Comparison of ENCODE assay signal across 8 cellular contexts in the genomic region with DNA sequence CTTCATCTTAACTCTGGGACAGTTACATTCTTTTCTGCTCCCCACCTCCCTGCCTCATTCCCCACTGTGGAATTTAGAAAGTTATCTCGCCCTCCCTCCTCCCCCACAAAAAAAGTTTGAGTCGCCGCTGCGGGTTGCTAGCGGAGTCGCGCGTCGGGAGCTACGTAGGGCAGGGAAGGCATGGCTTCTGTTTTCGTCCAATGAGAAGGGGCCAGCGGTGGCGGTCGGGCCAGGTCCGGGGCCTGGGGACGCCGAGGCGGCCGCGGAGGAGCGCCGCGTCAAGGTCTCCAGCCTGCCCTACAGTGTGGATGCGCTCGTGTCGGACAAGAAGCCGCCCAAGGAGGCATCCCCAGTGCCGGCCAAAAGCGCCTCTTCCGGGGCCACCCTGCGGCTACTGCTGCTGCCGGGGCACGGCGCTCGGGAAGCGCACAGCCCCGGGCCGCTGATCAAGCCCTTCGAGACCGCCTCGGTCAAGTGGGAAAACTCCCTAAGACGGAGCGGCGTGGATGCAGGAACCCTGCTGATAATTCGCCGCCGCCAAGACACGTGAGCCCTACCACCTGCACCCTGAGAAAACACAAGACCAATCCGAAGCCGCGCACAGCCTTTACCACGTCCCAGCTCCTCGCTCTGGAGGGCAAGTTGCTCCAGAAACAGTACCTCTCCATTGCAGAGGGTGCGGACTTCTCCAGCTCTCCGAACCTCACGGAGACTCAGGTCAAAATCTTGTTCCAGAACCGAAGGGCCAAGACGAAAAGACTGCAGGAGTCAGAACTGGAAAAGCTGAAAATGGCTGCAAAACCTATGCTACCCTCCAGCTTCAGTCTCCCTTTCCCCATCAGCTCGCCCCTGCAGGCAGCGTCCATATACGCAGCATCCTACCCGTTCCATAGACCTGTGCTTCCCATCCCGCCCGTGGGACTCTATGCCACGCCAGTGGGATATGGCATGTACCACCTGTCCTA. TPM values are rescaled to one million over a fixed set of nuclear protein-coding genes. Genes with fewer than 3 reads are reported as not detected.
DNase-seq lines count a peak whose midpoint lies in the region; ATAC-seq and TF ChIP-seq lines count a peak whose summit lies in the region.

No MANE protein-coding gene starts in this region.

- ATAC-seq in stimulated activated naive CD8-positive, alpha-beta T cell treated with anti-CD3 and anti-CD28 coated beads, Interleukin-15, amount 100 ng/mL, for 72 hours, result peak; percentile 89
- no peak for ATAC-seq in GM19395 (IDR thresholded peaks at IDR 0.05; ENCODE audit: unreplicated experiment)

- H3K4me3 ChIP-seq in MG63 (no peak overlapping the region), epithelial cell of esophagus (ENCODE audit: low read length) (no peak overlapping the region), neural progenitor cell (peak overlapping the region; percentile 65), ovary (no peak overlapping the region)

- no peak for TF ChIP-seq POLR2A in ovary (IDR thresholded peaks at IDR 0.05)

- no peak overlapping the region for H3K27ac Mint-ChIP-seq in neural progenitor cell
- peak overlapping the region; percentile 72 to 93 for H3K27ac Mint-ChIP-seq in stimulated activated naive CD8-positive, alpha-beta T cell treated with anti-CD3 and anti-CD28 coated beads, Interleukin-15, amount 100 ng/mL, for 72 hours

- peaks cover 53% of the 10 kb centered on the region for H3K27me3 ChIP-seq in MG63
- H3K27me3 ChIP-seq in neural progenitor cell, result peaks cover 96% of the 10 kb centered on the region
- no peaks in the 10 kb centered on the region for H3K27me3 ChIP-seq in ovary

- peaks cover 10% of the 10 kb centered on the region for H3F3A ChIP-seq in neural progenitor cell (ENCODE audit: low read depth)

- H3K4me1 ChIP-seq in neural progenitor cell, result no peaks in the 10 kb centered on the region
- H3K4me1 ChIP-seq in ovary (ENCODE audit: insufficient read depth), result no peaks in the 10 kb centered on the region

- no peaks in the 10 kb centered on the region for H3K36me3 Mint-ChIP-seq in neural progenitor cell

- peaks cover 3% of the 10 kb centered on the region for H3K9me3 Mint-ChIP-seq in neural progenitor cell
- peaks cover 0 to 4% of the 10 kb centered on the region in 2 donors for H3K9me3 Mint-ChIP-seq in stimulated activated naive CD8-positive, alpha-beta T cell treated with anti-CD3 and anti-CD28 coated beads, Interleukin-15, amount 100 ng/mL, for 72 hours

- H3K36me3 ChIP-seq in MG63 (no peaks in the 10 kb centered on the region), neural progenitor cell (no peaks in the 10 kb centered on the region), ovary (no peaks in the 10 kb centered on the region)

- H4K20me1 ChIP-seq in neural progenitor cell (ENCODE audit: low read depth), result no peaks in the 10 kb centered on the region

- peak overlapping the region; percentile 94 for H2AFZ ChIP-seq in neural progenitor cell (replicated peaks)

- WGBS in ovary, 3 donors, result 1 to 3% (median 2%) methylated on average over 65 of the region's 65 CpGs

- no peaks in the 10 kb centered on the region for H3K9me3 ChIP-seq in MG63
- H3K9me3 ChIP-seq in neural progenitor cell (ENCODE audit: low read depth), result no peaks in the 10 kb centered on the region
- no peaks in the 10 kb centered on the region for H3K9me3 ChIP-seq in ovary

- H3K9ac ChIP-seq in neural progenitor cell, result peak overlapping the region; percentile 33

- H3K27me3 Mint-ChIP-seq in neural progenitor cell (ENCODE audit: insufficient read depth, low read depth), result peaks cover 34% of the 10 kb centered on the region
- no peaks in the 10 kb centered on the region for H3K27me3 Mint-ChIP-seq in stimulated activated naive CD8-positive, alpha-beta T cell treated with anti-CD3 and anti-CD28 coated beads, Interleukin-15, amount 100 ng/mL, for 72 hours

- TF ChIP-seq CTCF in epithelial cell of esophagus (IDR thresholded peaks at IDR 0.05; ENCODE audit: insufficient read depth, low read depth, low read length, missing control alignments), result no peak
- TF ChIP-seq CTCF in neural progenitor cell (IDR thresholded peaks at IDR 0.05), result peak; percentile 29
- TF ChIP-seq CTCF in ovary (IDR thresholded peaks at IDR 0.05), result no peak

- intact Hi-C loops in ovary (cut with DNase I), result no loop called here

- peak overlapping the region; percentile 88 for H3K4me3 Mint-ChIP-seq in neural progenitor cell
- peak overlapping the region; percentile 91 to 95 for H3K4me3 Mint-ChIP-seq in stimulated activated naive CD8-positive, alpha-beta T cell treated with anti-CD3 and anti-CD28 coated beads, Interleukin-15, amount 100 ng/mL, for 72 hours

- H3K27ac ChIP-seq in neural progenitor cell (no peak overlapping the region), ovary (no peak overlapping the region)

- peaks cover 3% of the 10 kb centered on the region for H3K4me1 Mint-ChIP-seq in neural progenitor cell
- H3K4me1 Mint-ChIP-seq in stimulated activated naive CD8-positive, alpha-beta T cell treated with anti-CD3 and anti-CD28 coated beads, Interleukin-15, amount 100 ng/mL, for 72 hours, result peaks cover 35% of the 10 kb centered on the region

- H3K79me2 ChIP-seq in neural progenitor cell (ENCODE audit: low read depth), result no peaks in the 10 kb centered on the region

- DNase-seq in MG63 (peak; percentile 21), epithelial cell of esophagus (ENCODE audit: low read depth) (peak; percentile 17), neural progenitor cell (ENCODE audit: low spot score) (peak; percentile 77), ovary (no peak), AG08395 (ENCODE audit: low spot score) (no peak)
- DNase-seq in activated CD8-positive, alpha-beta memory T cell treated with anti-CD3 and anti-CD28 coated beads for 4 hours (ENCODE audit: low read depth in 2 of 2), result peak; percentile 6 to 29
- peak; percentile 52 to 74 for DNase-seq in stimulated activated naive CD8-positive, alpha-beta T cell treated with anti-CD3 and anti-CD28 coated beads, Interleukin-15, amount 100 ng/mL, for 72 hours

- TF ChIP-seq EP300 in ovary (IDR thresholded peaks at IDR 0.05), result no peak

- H3K4me2 ChIP-seq in neural progenitor cell, result peak overlapping the region; percentile 89

RNA-seq across cellular contexts. Expression of a gene that starts 8.9 kb away (rescaled TPM):
- not detected in 2 replicates for total RNA-seq in MG63 (2014; rRNA removed; shearing (Covaris generic); ENCODE audit: low replicate concordance)
- total RNA-seq in neural progenitor cell (ENCODE audit: low replicate concordance) (0.13 and 0.37 TPM in 2 replicates), ovary (not detected)
- under 1 TPM in 1 of 2 donors, not detected in 1; 0.03 TPM for polyA plus RNA-seq in ovary

RNA-seq across cellular contexts. Expression of a gene that starts 9.7 kb away (rescaled TPM):
- not detected in 2 replicates for total RNA-seq in MG63 (2014; rRNA removed; shearing (Covaris generic); ENCODE audit: low replicate concordance)
- total RNA-seq in neural progenitor cell (ENCODE audit: low replicate concordance) (not detected in 2 replicates), ovary (not detected)
- not detected for polyA plus RNA-seq in ovary

RNA-seq across cellular contexts. Expression of a gene that starts 35.4 kb away (rescaled TPM):
- not detected in 2 replicates for total RNA-seq in MG63 (2014; rRNA removed; shearing (Covaris generic); ENCODE audit: low replicate concordance)
- total RNA-seq in neural progenitor cell (ENCODE audit: low replicate concordance) (not detected in 2 replicates), ovary (not detected)
- polyA plus RNA-seq in ovary, result not detected

Comparison
In these comparisons a context has a peak if more than half of its experiments do, and no peak if none do; other contexts are left out.
1. DNase-seq: peak in MG63 (single experiment), activated CD8-positive, alpha-beta memory T cell treated with anti-CD3 and anti-CD28 coated beads for 4 hours (2 of 2), epithelial cell of esophagus (single experiment), neural progenitor cell (single experiment) and stimulated activated naive CD8-positive, alpha-beta T cell treated with anti-CD3 and anti-CD28 coated beads, Interleukin-15, amount 100 ng/mL, for 72 hours (2 of 2); none in ovary (0 of 5) and AG08395 (single experiment).